ENCODE assay signal across 7 cellular contexts in the genomic region with DNA sequence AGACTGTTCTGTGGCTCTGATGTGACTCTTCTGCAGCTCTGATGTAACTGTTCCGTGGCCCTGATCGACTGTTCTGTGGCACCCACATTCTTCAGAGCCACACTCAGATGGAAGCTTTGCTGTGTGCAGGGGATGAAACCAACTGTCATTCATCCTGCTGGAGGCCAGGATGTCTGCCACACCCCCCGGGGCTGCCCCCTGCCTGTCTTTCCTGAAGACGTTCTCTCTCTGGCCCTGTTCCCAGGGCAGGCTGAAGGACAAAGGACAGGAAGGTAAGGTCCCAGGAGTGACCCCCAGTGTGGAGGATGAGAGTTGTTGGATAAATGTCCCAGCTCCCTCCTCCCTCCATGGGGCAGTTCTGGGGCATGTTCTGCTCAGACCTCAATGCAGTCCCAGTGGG. TPM values are rescaled to one million over a fixed set of nuclear protein-coding genes. Genes with fewer than 3 reads are reported as not detected.
"Had no signal": no experiment of that assay in that cellular context is flagged by ENCODE, and none has a peak within 500 bp of the region (broad histone marks: within the 10 kb centered on the region; RNA-seq: fewer than 3 reads in every experiment).

No MANE protein-coding gene starts in this region.

- DNase-seq: amniotic stem cell; brain microvascular endothelial cell; effector memory CD8-positive, alpha-beta T cell; stimulated activated CD4-positive, alpha-beta T cell treated with anti-CD3 and anti-CD28 coated beads, Interleukin-1b, Interleukin-23, amount 100 ng/mL, for 48 hours; stimulated activated naive B cell treated with anti-CD40 and anti-IgM and Interleukin-4, amounts not matched to agents 10 μg/mL and 1 μg/mL and 100 μg/mL, for 72 hours had no signal

- H3K9me3 ChIP-seq: tibial nerve had no signal

- H3K4me3 ChIP-seq: tibial nerve had no signal

- H3K36me3 ChIP-seq: brain microvascular endothelial cell, tibial nerve had no signal

- H3K27me3 ChIP-seq: brain microvascular endothelial cell, tibial nerve had no signal

- H3K27ac ChIP-seq: tibial nerve had no signal

RNA-seq across cellular contexts. Expression of a gene that starts 29.4 kb away (rescaled TPM):
- total RNA-seq: right cardiac atrium, tibial nerve had no signal
- polyA plus RNA-seq: right cardiac atrium had no signal
